19 cellular contexts compared by ENCODE assay signal in genomic region chr4:133929540-133929939, GRCh38.
"Had no signal": no experiment of that assay in that cellular context is flagged by ENCODE, and none has a peak within 500 bp of the region (broad histone marks: within the 10 kb centered on the region; RNA-seq: fewer than 3 reads in every experiment).

No MANE protein-coding gene starts in this region.

- H3K27me3 Mint-ChIP-seq: activated CD4-positive, alpha-beta T cell treated with anti-CD3 and anti-CD28 coated beads, Interleukin-2, amount 10 ng/mL, durations not matched to agents 24 days and 14 days; memory B cell; stimulated activated memory B cell treated with anti-CD40 and anti-IgM and Interleukin-4, amounts not matched to agents 10 μg/mL and 1 μg/mL and 100 μg/mL, for 72 hours had no signal

- H3K4me1 ChIP-seq: ascending aorta, breast epithelium, heart right ventricle, sigmoid colon, spleen had no signal

- H3K36me3 Mint-ChIP-seq: immature natural killer cell; memory B cell; natural killer cell; stimulated activated memory B cell treated with anti-CD40 and anti-IgM and Interleukin-4, amounts not matched to agents 10 μg/mL and 1 μg/mL and 100 μg/mL, for 72 hours had no signal

- H3K4me1 Mint-ChIP-seq: activated CD4-positive, alpha-beta T cell treated with anti-CD3 and anti-CD28 coated beads, Interleukin-2, amount 10 ng/mL, durations not matched to agents 24 days and 14 days; immature natural killer cell; memory B cell; natural killer cell; stimulated activated memory B cell treated with anti-CD40 and anti-IgM and Interleukin-4, amounts not matched to agents 10 μg/mL and 1 μg/mL and 100 μg/mL, for 72 hours had no signal

- H3K4me3 ChIP-seq: ascending aorta, breast epithelium, heart right ventricle, sigmoid colon, spleen, thoracic aorta had no signal

- H3K9me3 ChIP-seq: ascending aorta, breast epithelium, heart right ventricle, sigmoid colon, spleen, thoracic aorta had no signal

- ATAC-seq: activated CD8-positive, alpha-beta T cell treated with anti-CD3 and anti-CD28 coated beads, Interleukin-2, amount 10 ng/mL, durations not matched to agents 7 days and 5 days; activated T-cell treated with anti-CD3 and anti-CD28 coated beads, Interleukin-2, amount 50 U/mL, for 4 hours; heart right ventricle; natural killer cell; stimulated activated memory B cell treated with anti-CD40 and anti-IgM and Interleukin-4, amounts not matched to agents 10 μg/mL and 1 μg/mL and 100 μg/mL, for 72 hours had no signal

- H3K4me3 Mint-ChIP-seq: activated CD4-positive, alpha-beta T cell treated with anti-CD3 and anti-CD28 coated beads, Interleukin-2, amount 10 ng/mL, durations not matched to agents 24 days and 14 days; activated CD8-positive, alpha-beta T cell treated with anti-CD3 and anti-CD28 coated beads, Interleukin-2, amount 10 ng/mL, durations not matched to agents 7 days and 5 days; activated naive CD4-positive, alpha-beta T cell treated with anti-CD3 and anti-CD28 coated beads for 36 hours; activated T-cell treated with anti-CD3 and anti-CD28 coated beads, Interleukin-2, amount 50 U/mL, for 4 hours; immature natural killer cell; memory B cell; natural killer cell; stimulated activated memory B cell treated with anti-CD40 and anti-IgM and Interleukin-4, amounts not matched to agents 10 μg/mL and 1 μg/mL and 100 μg/mL, for 72 hours had no signal

- H3K36me3 ChIP-seq: ascending aorta, breast epithelium, heart right ventricle, sigmoid colon, spleen, thoracic aorta had no signal

- H3K27ac ChIP-seq: ascending aorta, breast epithelium, heart right ventricle, sigmoid colon, spleen, thoracic aorta had no signal

- DNase-seq: activated CD4-positive, alpha-beta T cell treated with anti-CD3 and anti-CD28 coated beads, Interleukin-2, amount 10 ng/mL, durations not matched to agents 24 days and 14 days; activated CD8-positive, alpha-beta memory T cell treated with anti-CD3 and anti-CD28 coated beads, Interleukin-2, amount 50 U/mL, for 4 hours; activated CD8-positive, alpha-beta T cell treated with anti-CD3 and anti-CD28 coated beads, Interleukin-2, amount 10 ng/mL, durations not matched to agents 7 days and 5 days; activated naive CD4-positive, alpha-beta T cell treated with anti-CD3 and anti-CD28 coated beads for 36 hours; activated T-cell treated with anti-CD3 and anti-CD28 coated beads, Interleukin-2, amount 50 U/mL, for 4 hours; cortex of kidney; erythroblast; heart right ventricle; immature natural killer cell; kidney glomerular epithelial cell; natural killer cell; sigmoid colon; spleen; stimulated activated CD4-positive, alpha-beta T cell treated with anti-CD3 and anti-CD28 coated beads, Interleukin-4, amount 100 ng/mL, for 4 hours had no signal

- H3K9me3 Mint-ChIP-seq: activated CD4-positive, alpha-beta T cell treated with anti-CD3 and anti-CD28 coated beads, Interleukin-2, amount 10 ng/mL, durations not matched to agents 24 days and 14 days had no signal

- H3K27ac Mint-ChIP-seq: activated CD4-positive, alpha-beta T cell treated with anti-CD3 and anti-CD28 coated beads, Interleukin-2, amount 10 ng/mL, durations not matched to agents 24 days and 14 days; activated CD8-positive, alpha-beta T cell treated with anti-CD3 and anti-CD28 coated beads, Interleukin-2, amount 10 ng/mL, durations not matched to agents 7 days and 5 days; activated naive CD4-positive, alpha-beta T cell treated with anti-CD3 and anti-CD28 coated beads for 36 hours; immature natural killer cell; memory B cell; natural killer cell; stimulated activated memory B cell treated with anti-CD40 and anti-IgM and Interleukin-4, amounts not matched to agents 10 μg/mL and 1 μg/mL and 100 μg/mL, for 72 hours had no signal

- H3K27me3 ChIP-seq: ascending aorta, breast epithelium, heart right ventricle, sigmoid colon, spleen had no signal
